ENCODE assay signal across 25 cellular contexts in the genomic region with DNA sequence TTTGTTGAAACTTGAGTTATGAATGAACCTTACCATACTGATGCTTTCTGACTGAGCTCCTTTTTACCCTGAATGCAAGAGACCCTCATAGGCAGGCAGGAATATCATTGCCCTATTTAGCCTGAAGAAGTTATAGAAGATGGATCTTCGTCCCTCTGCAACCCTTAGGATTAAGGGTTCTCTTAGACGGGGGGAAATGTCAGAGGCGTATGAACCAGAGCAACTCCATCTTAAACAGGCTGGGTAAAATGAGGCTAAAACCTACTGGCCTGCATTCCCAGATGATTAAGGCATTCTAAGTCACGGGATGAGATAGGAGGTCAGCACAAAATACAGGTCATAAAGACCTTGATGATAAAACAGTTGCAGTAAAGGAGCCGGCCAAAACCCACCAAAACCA. TPM values are rescaled to one million over a fixed set of nuclear protein-coding genes. Genes with fewer than 3 reads are reported as not detected.
DNase-seq lines count a peak whose midpoint lies in the region; ATAC-seq, FAIRE-seq and TF ChIP-seq lines count a peak whose summit lies in the region.
"Had no signal": no experiment of that assay in that cellular context is flagged by ENCODE, and none has a peak within 500 bp of the region (broad histone marks: within the 10 kb centered on the region; RNA-seq: fewer than 3 reads in every experiment).

No MANE protein-coding gene starts in this region.

- no peak overlapping the region for H2BK120ac ChIP-seq in trophoblast cell (ENCODE audit: insufficient read depth, low read length, poor library complexity)

- intact Hi-C loops in GM12878 (cut with micrococcal nuclease; ENCODE audit: unreplicated experiment), result no loop called here

- peaks cover 9% of the 10 kb centered on the region for H3K79me1 ChIP-seq in trophoblast cell (ENCODE audit: low read length)

- no peak for FAIRE-seq in GM12878 (lab: Jason Lieb, UNC)
- FAIRE-seq: A549, GM12892, H1 had no signal

- H2BK12ac ChIP-seq in trophoblast cell (ENCODE audit: low read length), result no peak overlapping the region

- H3K14ac ChIP-seq in trophoblast cell (ENCODE audit: low read length), result no peak overlapping the region

- H3K4me1 ChIP-seq in GM12878 (ENCODE audit: control insufficient read depth, insufficient read depth, low read length) (no peaks in the 10 kb centered on the region), trophoblast cell (ENCODE audit: control insufficient read depth in 1 of 2, insufficient read depth in 2 of 2, low read length in 2 of 2) (peaks cover 9 to 11% of the 10 kb centered on the region in 2 experiments)

- no peak overlapping the region for H3K18ac ChIP-seq in trophoblast cell (ENCODE audit: low read length)

- H3K9ac ChIP-seq in GM12878 (ENCODE audit: control insufficient read depth, insufficient read depth, low read length) (no peak overlapping the region), trophoblast cell (ENCODE audit: low read length) (no peak overlapping the region)
- H3K9ac ChIP-seq: BLaER1 treated with 17β-estradiol and CSF1 and Interleukin-3, amounts not matched to agents 10 nM and 100 nM; GM23248 had no signal

- TF ChIP-seq CTCF in GM12878 (IDR thresholded peaks at IDR 0.05 in 2 of 3, conservative IDR thresholded peaks at IDR 0.05 in 1 of 3; ENCODE audit: control insufficient read depth in 2 of 3, extremely low read depth in 1 of 3, insufficient read depth in 1 of 3, low read depth in 3 of 3, low read length in 3 of 3), result no peak
- TF ChIP-seq CTCF in endothelial cell (IDR thresholded peaks at IDR 0.05; ENCODE audit: unreplicated experiment), result no peak

- BruUV-seq in GM12878 (replicated peaks; lab: Mats Ljungman, UMichigan), result TSS peak; percentile 19

- no peak for TF ChIP-seq EP300 in GM12878 (IDR thresholded peaks at IDR 0.05; ENCODE audit: borderline replicate concordance in 1 of 2, control insufficient read depth in 1 of 2, low read depth in 2 of 2, low read length in 2 of 2)

- H3K9me3 ChIP-seq in GM12878 (replicated peaks; ENCODE audit: control insufficient read depth, insufficient read depth, low read length), result no peaks in the 10 kb centered on the region; the same call in 2 of the 3 replicates
- H3K9me3 ChIP-seq in trophoblast cell (ENCODE audit: insufficient read depth, low read depth, low read length), result no peaks in the 10 kb centered on the region
- H3K9me3 ChIP-seq: A549, BE2C had no signal

- no peak overlapping the region for H3K23ac ChIP-seq in trophoblast cell (ENCODE audit: low read length)

- no peak overlapping the region for H3K4me3 Mint-ChIP-seq in activated naive CD8-positive, alpha-beta T cell
- no peak overlapping the region for H3K4me3 Mint-ChIP-seq in activated naive CD8-positive, alpha-beta T cell treated with anti-CD3 and anti-CD28 coated beads for 36 hours
- no peak overlapping the region for H3K4me3 Mint-ChIP-seq in endothelial cell (ENCODE audit: unreplicated experiment)
- H3K4me3 Mint-ChIP-seq: CD14-positive monocyte; CD4-positive, alpha-beta memory T cell had no signal

- no peak for TF ChIP-seq POLR2A in GM12878 (IDR thresholded peaks at IDR 0.05; ENCODE audit: low read depth, low read length)

- H3K27ac ChIP-seq in GM12878 (ENCODE audit: control insufficient read depth, insufficient read depth), result no peak overlapping the region
- no peak overlapping the region for H3K27ac ChIP-seq in trophoblast cell (ENCODE audit: low read depth, low read length)
- H3K27ac ChIP-seq: A549; BLaER1 treated with 17β-estradiol and CSF1 and Interleukin-3, amounts not matched to agents 10 nM and 100 nM; GM23248 had no signal

- H2AK5ac ChIP-seq in trophoblast cell (ENCODE audit: low read length), result no peak overlapping the region

- peaks cover 28% of the 10 kb centered on the region for H3K4me1 Mint-ChIP-seq in activated naive CD8-positive, alpha-beta T cell (ENCODE audit: low read depth)
- peaks cover 14% of the 10 kb centered on the region for H3K4me1 Mint-ChIP-seq in activated naive CD8-positive, alpha-beta T cell treated with anti-CD3 and anti-CD28 coated beads for 36 hours
- H3K4me1 Mint-ChIP-seq in endothelial cell (ENCODE audit: unreplicated experiment), result no peaks in the 10 kb centered on the region
- H3K4me1 Mint-ChIP-seq: CD14-positive monocyte had no signal

- H3K79me2 ChIP-seq in GM12878 (ENCODE audit: control insufficient read depth, insufficient read depth, low read length) (peaks cover 27% of the 10 kb centered on the region), trophoblast cell (ENCODE audit: control insufficient read depth, insufficient read depth, low read length, poor library complexity) (peaks cover 19% of the 10 kb centered on the region)

- RAD21 ChIA-PET in GM12878 (lab: Charles Lee; ENCODE audit: unreplicated experiment), result no interaction called here

- no peak overlapping the region for H4K8ac ChIP-seq in trophoblast cell (ENCODE audit: low read depth, low read length)

- no peak for ATAC-seq in GM12878
- ATAC-seq in GM19351 (IDR thresholded peaks at IDR 0.05; ENCODE audit: unreplicated experiment), result no peak
- ATAC-seq: A549 had no signal

- H2AFZ ChIP-seq in GM12878 (ENCODE audit: control insufficient read depth, low read depth, low read length) (no peak overlapping the region), trophoblast cell (ENCODE audit: insufficient read depth, low read length, poor library complexity) (no peak overlapping the region)
- H2AFZ ChIP-seq: GM23248 had no signal

- TF ChIP-seq RAD21 in GM12878 (IDR thresholded peaks at IDR 0.05; ENCODE audit: insufficient read depth, low read depth, low read length), result no peak

- peak overlapping the region; percentile 6 for H3K27ac Mint-ChIP-seq in activated naive CD8-positive, alpha-beta T cell
- no peak overlapping the region for H3K27ac Mint-ChIP-seq in activated naive CD8-positive, alpha-beta T cell treated with anti-CD3 and anti-CD28 coated beads for 36 hours
- H3K27ac Mint-ChIP-seq in endothelial cell (ENCODE audit: unreplicated experiment), result no peak overlapping the region
- H3K27ac Mint-ChIP-seq: CD14-positive monocyte had no signal

- no peak for DNase-seq in activated naive CD8-positive, alpha-beta T cell treated with anti-CD3 and anti-CD28 coated beads for 36 hours
- DNase-seq in GM12878 (ENCODE audit: low read depth, low spot score) (no peak), trophoblast cell (no peak), NCI-H2081 treated with DMSO at 0.1 percent for 48 hours (lab: John Stamatoyannopoulos, UW) (no peak), endothelial cell (ENCODE audit: low spot score) (no peak)
- DNase-seq: 8988T; ACHN; AML-193; BE2C; Calu3; CD4-positive, alpha-beta memory T cell; COR-L47; DMS53; DMS79 treated with DMSO at 0.1 percent for 48 hours; GF-D8; GM23248; H7; HCEC 1CT had no signal

- in situ Hi-C loops in GM12878 (cut with MboI), result no loop called here

- no peak overlapping the region for H2BK5ac ChIP-seq in trophoblast cell (ENCODE audit: low read depth, low read length, poor library complexity)

- H3K9me3 Mint-ChIP-seq in activated naive CD8-positive, alpha-beta T cell (ENCODE audit: low read depth), result no peaks in the 10 kb centered on the region
- H3K9me3 Mint-ChIP-seq in activated naive CD8-positive, alpha-beta T cell treated with anti-CD3 and anti-CD28 coated beads for 36 hours, result peaks cover 6% of the 10 kb centered on the region
- no peaks in the 10 kb centered on the region for H3K9me3 Mint-ChIP-seq in endothelial cell (ENCODE audit: unreplicated experiment)
- H3K9me3 Mint-ChIP-seq: CD14-positive monocyte; CD4-positive, alpha-beta memory T cell had no signal

- WGBS in GM12878 (ENCODE audit: insufficient coverage, insufficient replicate concordance, low lambda C conversion rate, missing lambda C conversion rate), result 87% methylated on average over 5 of the region's 5 CpGs
- WGBS in trophoblast cell (ENCODE audit: extremely low coverage, insufficient coverage, insufficient read length), result no CpG with 5 or more reads among the region's 5 CpGs

- no peaks in the 10 kb centered on the region for H3K27me3 ChIP-seq in GM12878 (replicated peaks in 1 of 2; ENCODE audit: control insufficient read depth in 2 of 2, insufficient read depth in 2 of 2, low read length in 1 of 2)
- no peaks in the 10 kb centered on the region for H3K27me3 ChIP-seq in trophoblast cell (ENCODE audit: insufficient read depth, low read length)
- H3K27me3 ChIP-seq: BE2C; BLaER1 treated with 17β-estradiol and CSF1 and Interleukin-3, amounts not matched to agents 10 nM and 100 nM had no signal

- H3K27me3 Mint-ChIP-seq in activated naive CD8-positive, alpha-beta T cell, result no peaks in the 10 kb centered on the region
- H3K27me3 Mint-ChIP-seq in activated naive CD8-positive, alpha-beta T cell treated with anti-CD3 and anti-CD28 coated beads for 36 hours, result no peaks in the 10 kb centered on the region
- no peaks in the 10 kb centered on the region for H3K27me3 Mint-ChIP-seq in endothelial cell (ENCODE audit: unreplicated experiment)
- H3K27me3 Mint-ChIP-seq: CD4-positive, alpha-beta memory T cell had no signal

- H3K4me2 ChIP-seq in GM12878 (ENCODE audit: control insufficient read depth, insufficient read depth), result no peak overlapping the region
- H3K4me2 ChIP-seq in trophoblast cell (ENCODE audit: low read length), result no peak overlapping the region
- H3K4me2 ChIP-seq: A549; BLaER1 treated with 17β-estradiol and CSF1 and Interleukin-3, amounts not matched to agents 10 nM and 100 nM had no signal

- no peak overlapping the region for H4K12ac ChIP-seq in trophoblast cell (ENCODE audit: low read depth, low read length)

- peaks cover 8% of the 10 kb centered on the region for H3K36me3 Mint-ChIP-seq in activated naive CD8-positive, alpha-beta T cell
- peaks cover 34% of the 10 kb centered on the region for H3K36me3 Mint-ChIP-seq in activated naive CD8-positive, alpha-beta T cell treated with anti-CD3 and anti-CD28 coated beads for 36 hours
- peaks cover 7% of the 10 kb centered on the region for H3K36me3 Mint-ChIP-seq in endothelial cell (ENCODE audit: low read depth, unreplicated experiment)

- CTCF ChIA-PET in GM12878 (lab: Yijun Ruan, JAX), result no interaction called here

- H4K20me1 ChIP-seq in GM12878 (ENCODE audit: control insufficient read depth, insufficient read depth), result no peaks in the 10 kb centered on the region

- H4K91ac ChIP-seq in trophoblast cell (ENCODE audit: low read depth, low read length), result no peak overlapping the region

- H3K36me3 ChIP-seq in GM12878 (ENCODE audit: control insufficient read depth in 2 of 2, insufficient read depth in 2 of 2, low read length in 1 of 2) (no peaks in the 10 kb centered on the region; a peak in 3 of 4 replicates), trophoblast cell (ENCODE audit: control insufficient read depth in 1 of 2, insufficient read depth in 2 of 2, low read length in 2 of 2) (peaks cover 8 to 9% of the 10 kb centered on the region in 2 experiments)

- H3K4me3 ChIP-seq in GM12878 (no peak overlapping the region), trophoblast cell (ENCODE audit: low read depth, low read length) (no peak overlapping the region)
- H3K4me3 ChIP-seq: A549; BLaER1 treated with 17β-estradiol and CSF1 and Interleukin-3, amounts not matched to agents 10 nM and 100 nM; GM23248 had no signal

- SMC1A ChIA-PET in GM12878 (lab: Charles Lee; ENCODE audit: uncharacterized antibody, unreplicated experiment), result no interaction called here

- peak overlapping the region; percentile 75 for H3K4ac ChIP-seq in trophoblast cell (ENCODE audit: low read depth, low read length)

- POLR2A ChIA-PET in GM12878 (lab: Charles Lee), result no interaction called here

RNA-seq across cellular contexts. Expression of a gene that starts 7.5 kb away (rescaled TPM):
- total RNA-seq in activated naive CD8-positive, alpha-beta T cell treated with anti-CD3 and anti-CD28 coated beads for 36 hours, result 10 to 100 TPM; 57.4 to 58.5 TPM
- 12.4 and 13.4 TPM in 2 replicates for total RNA-seq in GM12878 (2013; cell fraction: nucleolus; rRNA removed)
- total RNA-seq in GM12878 (2014; rRNA removed) (25.3 and 35.4 TPM in 2 replicates), GM12878 (2014; rRNA removed; fragmentation: Illumina TruSeq; extraction: Trizol) (27.5 and 28.8 TPM in 2 replicates), GM12878 (2021) (28.9 and 29.3 TPM in 2 replicates), endothelial cell (ENCODE audit: unreplicated experiment) (16.2 TPM)
- 9.0 TPM for polyA plus RNA-seq in GM12878 (2011; ENCODE audit: low read depth)
- polyA plus RNA-seq in GM12878 (2011; rRNA removed) (70.9 and 92.0 TPM in 2 replicates), GM12878 (2014; fragmentation: Illumina TruSeq; extraction: Trizol) (35.9 and 40.1 TPM in 2 replicates), GM12878 (2014; fragmentation: Nextera tagmentation; extraction: Ambion mirVana) (10 to 100 TPM; 15.4 to 17.0 TPM), GM12878 (2014; rRNA removed) (44.3 and 44.4 TPM in 2 replicates), GM12878 (2016; fragmentation: Nextera tagmentation; extraction: Ambion mirVana) (10 to 100 TPM; 33.2 to 34.0 TPM)
- 43.1 and 82.0 TPM in 2 replicates for polyA plus RNA-seq in GM12878 (2011; cell fraction: cytosol; rRNA removed)
- polyA plus RNA-seq in GM12878 (2011; cell fraction: nucleus; rRNA removed), result 30.7 and 32.4 TPM in 2 replicates
- polyA plus RNA-seq in GM12878 (2012), result 19.7 and 24.4 TPM in 2 replicates
- 65.2 and 84.6 TPM in 2 replicates for polyA minus RNA-seq in GM12878 (2011; rRNA and poly(A)+ RNA removed)
- polyA minus RNA-seq in GM12878 (2011; cell fraction: cytosol; rRNA and poly(A)+ RNA removed), result 22.8 and 31.5 TPM in 2 replicates
- polyA minus RNA-seq in GM12878 (2011; cell fraction: nucleus; rRNA and poly(A)+ RNA removed), result 11.5 and 16.6 TPM in 2 replicates
- 34.6 and 36.5 TPM in 2 replicates for polyA plus RNA-seq in trophoblast cell (2013)
